ENCODE assay signal across 1 cellular context in the genomic region with DNA sequence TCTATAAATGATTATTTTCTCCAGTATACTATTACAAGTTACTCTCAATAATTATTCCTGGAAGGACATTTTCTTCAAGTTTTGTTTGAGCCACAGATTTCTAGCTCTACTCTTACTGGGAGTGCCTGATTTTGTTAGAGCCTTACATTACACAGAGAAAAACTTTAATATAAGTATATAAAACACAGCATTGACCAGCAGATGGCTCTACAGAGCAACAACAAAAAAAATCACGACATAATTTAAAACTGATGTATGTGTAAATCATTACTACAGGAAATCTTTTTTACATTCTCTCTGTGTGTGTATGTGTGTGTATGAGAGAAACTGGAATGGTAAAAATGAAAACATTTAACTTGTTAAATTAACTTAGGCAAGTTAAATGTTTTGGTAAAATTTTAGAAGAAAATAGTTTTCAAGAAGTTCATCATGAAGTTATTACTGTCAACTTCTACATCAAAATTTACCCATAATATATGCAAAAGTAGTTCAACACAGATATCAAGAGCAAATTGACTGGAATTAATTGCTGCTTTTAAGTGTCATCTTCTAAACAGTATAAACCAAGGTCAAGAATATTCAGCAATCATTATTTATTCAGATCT.
TF ChIP-seq lines count a peak whose summit lies in the region.

No MANE protein-coding gene starts in this region.

TF ChIP-seq in GM12878, 131 proteins besides CTCF, POLR2A, EP300 and RAD21 (continued from another document):
- TF ChIP-seq, protein P1, sequence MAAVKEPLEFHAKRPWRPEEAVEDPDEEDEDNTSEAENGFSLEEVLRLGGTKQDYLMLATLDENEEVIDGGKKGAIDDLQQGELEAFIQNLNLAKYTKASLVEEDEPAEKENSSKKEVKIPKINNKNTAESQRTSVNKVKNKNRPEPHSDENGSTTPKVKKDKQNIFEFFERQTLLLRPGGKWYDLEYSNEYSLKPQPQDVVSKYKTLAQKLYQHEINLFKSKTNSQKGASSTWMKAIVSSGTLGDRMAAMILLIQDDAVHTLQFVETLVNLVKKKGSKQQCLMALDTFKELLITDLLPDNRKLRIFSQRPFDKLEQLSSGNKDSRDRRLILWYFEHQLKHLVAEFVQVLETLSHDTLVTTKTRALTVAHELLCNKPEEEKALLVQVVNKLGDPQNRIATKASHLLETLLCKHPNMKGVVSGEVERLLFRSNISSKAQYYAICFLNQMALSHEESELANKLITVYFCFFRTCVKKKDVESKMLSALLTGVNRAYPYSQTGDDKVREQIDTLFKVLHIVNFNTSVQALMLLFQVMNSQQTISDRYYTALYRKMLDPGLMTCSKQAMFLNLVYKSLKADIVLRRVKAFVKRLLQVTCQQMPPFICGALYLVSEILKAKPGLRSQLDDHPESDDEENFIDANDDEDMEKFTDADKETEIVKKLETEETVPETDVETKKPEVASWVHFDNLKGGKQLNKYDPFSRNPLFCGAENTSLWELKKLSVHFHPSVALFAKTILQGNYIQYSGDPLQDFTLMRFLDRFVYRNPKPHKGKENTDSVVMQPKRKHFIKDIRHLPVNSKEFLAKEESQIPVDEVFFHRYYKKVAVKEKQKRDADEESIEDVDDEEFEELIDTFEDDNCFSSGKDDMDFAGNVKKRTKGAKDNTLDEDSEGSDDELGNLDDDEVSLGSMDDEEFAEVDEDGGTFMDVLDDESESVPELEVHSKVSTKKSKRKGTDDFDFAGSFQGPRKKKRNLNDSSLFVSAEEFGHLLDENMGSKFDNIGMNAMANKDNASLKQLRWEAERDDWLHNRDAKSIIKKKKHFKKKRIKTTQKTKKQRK (IDR thresholded peaks at IDR 0.05; ENCODE audit: low read depth, low read length), result no peak
TF ChIP-seq in GM12878: peak in this region for 2.
